In the genomic region with DNA sequence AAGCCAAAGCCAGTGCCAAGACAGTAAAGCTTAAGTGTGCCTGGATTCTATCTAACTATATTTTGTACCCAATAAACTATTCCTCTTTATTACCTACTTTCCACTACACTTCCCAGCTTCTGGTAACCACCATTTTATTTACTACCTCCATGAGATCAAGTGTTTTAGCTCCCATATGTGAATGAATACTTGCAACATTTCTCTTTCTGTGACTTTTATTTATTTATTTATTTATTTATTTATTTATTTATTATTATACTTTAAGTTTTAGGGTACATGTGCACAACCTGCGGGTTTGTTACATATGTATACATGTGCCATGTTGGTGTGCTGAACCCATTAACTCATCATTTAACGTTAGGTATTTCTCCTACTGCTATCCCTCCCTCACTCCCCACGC, we compare ENCODE assay signal across 1 cellular context.
TF ChIP-seq lines count a peak whose summit lies in the region.

No MANE protein-coding gene starts in this region.

TF ChIP-seq in HEK293, 187 proteins besides CTCF, POLR2A, EP300 and RAD21 (continued from another document and continues in another):
- TF ChIP-seq PRDM1 (tag by site-specific recombination; IDR thresholded peaks at IDR 0.05) (no peak), ZNF202 (tag by site-specific recombination; IDR thresholded peaks at IDR 0.05; ENCODE audit: borderline replicate concordance) (no peak), GFI1B (tag by site-specific recombination; IDR thresholded peaks at IDR 0.05) (no peak), ZNF366 (tag by site-specific recombination; conservative IDR thresholded peaks at IDR 0.05) (no peak), ZSCAN23 (tag by site-specific recombination; IDR thresholded peaks at IDR 0.05) (no peak), ZNF514 (tag by site-specific recombination; IDR thresholded peaks at IDR 0.05) (no peak), ZBTB1 (tag by site-specific recombination; IDR thresholded peaks at IDR 0.05) (no peak), ZNF658 (tag by site-specific recombination; IDR thresholded peaks at IDR 0.05) (no peak), ZNF529 (tag by site-specific recombination; IDR thresholded peaks at IDR 0.05; ENCODE audit: insufficient replicate concordance) (no peak), ZFP69B (tag by site-specific recombination; IDR thresholded peaks at IDR 0.05) (no peak), BCL11A (tag by site-specific recombination; IDR thresholded peaks at IDR 0.05; ENCODE audit: low read depth) (no peak), ZSCAN30 (tag by site-specific recombination; IDR thresholded peaks at IDR 0.05) (no peak), ZNF571 (tag by site-specific recombination; IDR thresholded peaks at IDR 0.05) (no peak), ZNF274 (IDR thresholded peaks at IDR 0.05; ENCODE audit: low read length) (no peak), ZNF274 (tag by site-specific recombination; IDR thresholded peaks at IDR 0.05; ENCODE audit: borderline replicate concordance) (no peak), ZNF433 (tag by site-specific recombination; IDR thresholded peaks at IDR 0.05; ENCODE audit: low read depth) (0 out of 2 replicates have a peak, but pooled peaks have one; percentile 29), ZNF48 (tag by site-specific recombination; IDR thresholded peaks at IDR 0.05) (no peak), TCF7L2 (IDR thresholded peaks at IDR 0.05; ENCODE audit: borderline replicate concordance, low read depth, low read length) (no peak), ZNF423 (tag by site-specific recombination; IDR thresholded peaks at IDR 0.05) (no peak), ZNF768 (tag by site-specific recombination; IDR thresholded peaks at IDR 0.05) (no peak), ZBTB8A (tag by site-specific recombination; IDR thresholded peaks at IDR 0.05) (peak; percentile 45), ZNF654 (tag by site-specific recombination; IDR thresholded peaks at IDR 0.05; ENCODE audit: low read depth) (peak; percentile 13; the same call in 1 of the 2 replicates), GLI2 (tag by site-specific recombination; IDR thresholded peaks at IDR 0.05; ENCODE audit: borderline replicate concordance, low read depth) (no peak), ZNF112 (tag by site-specific recombination; IDR thresholded peaks at IDR 0.05) (no peak), OSR2 (tag by site-specific recombination; IDR thresholded peaks at IDR 0.05) (no peak), ZNF629 (tag by site-specific recombination; IDR thresholded peaks at IDR 0.05) (no peak), ZNF623 (tag by site-specific recombination; IDR thresholded peaks at IDR 0.05) (peak; percentile 32; the same call in 1 of the 2 replicates), ZNF169 (tag by site-specific recombination; IDR thresholded peaks at IDR 0.05) (no peak), YY1 (tag by site-specific recombination; IDR thresholded peaks at IDR 0.05) (no peak), KLF7 (tag by site-specific recombination; IDR thresholded peaks at IDR 0.05; ENCODE audit: borderline replicate concordance) (no peak), ZNF140 (tag by site-specific recombination; IDR thresholded peaks at IDR 0.05) (peak; percentile 32; the same call in 1 of the 2 replicates), ZNF19 (tag by site-specific recombination; IDR thresholded peaks at IDR 0.05; ENCODE audit: low read depth) (no peak), SALL2 (tag by site-specific recombination; IDR thresholded peaks at IDR 0.05; ENCODE audit: borderline replicate concordance) (no peak), ZBTB21 (tag by site-specific recombination; IDR thresholded peaks at IDR 0.05) (no peak), KLF8 (tag by site-specific recombination; IDR thresholded peaks at IDR 0.05) (no peak), ZNF266 (tag by site-specific recombination; IDR thresholded peaks at IDR 0.05; ENCODE audit: low read depth) (no peak; the same call in 1 of the 2 replicates), REPIN1 (tag by site-specific recombination; IDR thresholded peaks at IDR 0.05; ENCODE audit: low read depth) (no peak)
- TF ChIP-seq, protein P1, sequence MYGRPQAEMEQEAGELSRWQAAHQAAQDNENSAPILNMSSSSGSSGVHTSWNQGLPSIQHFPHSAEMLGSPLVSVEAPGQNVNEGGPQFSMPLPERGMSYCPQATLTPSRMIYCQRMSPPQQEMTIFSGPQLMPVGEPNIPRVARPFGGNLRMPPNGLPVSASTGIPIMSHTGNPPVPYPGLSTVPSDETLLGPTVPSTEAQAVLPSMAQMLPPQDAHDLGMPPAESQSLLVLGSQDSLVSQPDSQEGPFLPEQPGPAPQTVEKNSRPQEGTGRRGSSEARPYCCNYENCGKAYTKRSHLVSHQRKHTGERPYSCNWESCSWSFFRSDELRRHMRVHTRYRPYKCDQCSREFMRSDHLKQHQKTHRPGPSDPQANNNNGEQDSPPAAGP (tag by site-specific recombination; IDR thresholded peaks at IDR 0.05): no peak
- TF ChIP-seq, protein P2, sequence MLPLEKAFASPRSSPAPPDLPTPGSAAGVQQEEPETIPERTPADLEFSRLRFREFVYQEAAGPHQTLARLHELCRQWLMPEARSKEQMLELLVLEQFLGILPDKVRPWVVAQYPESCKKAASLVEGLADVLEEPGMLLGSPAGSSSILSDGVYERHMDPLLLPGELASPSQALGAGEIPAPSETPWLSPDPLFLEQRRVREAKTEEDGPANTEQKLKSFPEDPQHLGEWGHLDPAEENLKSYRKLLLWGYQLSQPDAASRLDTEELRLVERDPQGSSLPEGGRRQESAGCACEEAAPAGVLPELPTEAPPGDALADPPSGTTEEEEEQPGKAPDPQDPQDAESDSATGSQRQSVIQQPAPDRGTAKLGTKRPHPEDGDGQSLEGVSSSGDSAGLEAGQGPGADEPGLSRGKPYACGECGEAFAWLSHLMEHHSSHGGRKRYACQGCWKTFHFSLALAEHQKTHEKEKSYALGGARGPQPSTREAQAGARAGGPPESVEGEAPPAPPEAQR (tag by site-specific recombination; IDR thresholded peaks at IDR 0.05): no peak
- TF ChIP-seq, protein P3, sequence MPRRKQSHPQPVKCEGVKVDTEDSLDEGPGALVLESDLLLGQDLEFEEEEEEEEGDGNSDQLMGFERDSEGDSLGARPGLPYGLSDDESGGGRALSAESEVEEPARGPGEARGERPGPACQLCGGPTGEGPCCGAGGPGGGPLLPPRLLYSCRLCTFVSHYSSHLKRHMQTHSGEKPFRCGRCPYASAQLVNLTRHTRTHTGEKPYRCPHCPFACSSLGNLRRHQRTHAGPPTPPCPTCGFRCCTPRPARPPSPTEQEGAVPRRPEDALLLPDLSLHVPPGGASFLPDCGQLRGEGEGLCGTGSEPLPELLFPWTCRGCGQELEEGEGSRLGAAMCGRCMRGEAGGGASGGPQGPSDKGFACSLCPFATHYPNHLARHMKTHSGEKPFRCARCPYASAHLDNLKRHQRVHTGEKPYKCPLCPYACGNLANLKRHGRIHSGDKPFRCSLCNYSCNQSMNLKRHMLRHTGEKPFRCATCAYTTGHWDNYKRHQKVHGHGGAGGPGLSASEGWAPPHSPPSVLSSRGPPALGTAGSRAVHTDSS (tag by site-specific recombination; IDR thresholded peaks at IDR 0.05): no peak
- TF ChIP-seq, protein P4, sequence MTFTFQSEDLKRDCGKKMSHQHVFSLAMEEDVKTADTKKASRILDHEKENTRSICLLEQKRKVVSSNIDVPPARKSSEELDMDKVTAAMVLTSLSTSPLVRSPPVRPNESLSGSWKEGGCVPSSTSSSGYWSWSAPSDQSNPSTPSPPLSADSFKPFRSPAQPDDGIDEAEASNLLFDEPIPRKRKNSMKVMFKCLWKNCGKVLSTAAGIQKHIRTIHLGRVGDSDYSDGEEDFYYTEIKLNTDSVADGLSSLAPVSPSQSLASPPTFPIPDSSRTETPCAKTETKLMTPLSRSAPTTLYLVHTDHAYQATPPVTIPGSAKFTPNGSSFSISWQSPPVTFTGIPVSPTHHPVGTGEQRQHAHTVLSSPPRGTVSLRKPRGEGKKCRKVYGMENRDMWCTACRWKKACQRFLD (tag by site-specific recombination; IDR thresholded peaks at IDR 0.05): no peak
- TF ChIP-seq, protein P5, sequence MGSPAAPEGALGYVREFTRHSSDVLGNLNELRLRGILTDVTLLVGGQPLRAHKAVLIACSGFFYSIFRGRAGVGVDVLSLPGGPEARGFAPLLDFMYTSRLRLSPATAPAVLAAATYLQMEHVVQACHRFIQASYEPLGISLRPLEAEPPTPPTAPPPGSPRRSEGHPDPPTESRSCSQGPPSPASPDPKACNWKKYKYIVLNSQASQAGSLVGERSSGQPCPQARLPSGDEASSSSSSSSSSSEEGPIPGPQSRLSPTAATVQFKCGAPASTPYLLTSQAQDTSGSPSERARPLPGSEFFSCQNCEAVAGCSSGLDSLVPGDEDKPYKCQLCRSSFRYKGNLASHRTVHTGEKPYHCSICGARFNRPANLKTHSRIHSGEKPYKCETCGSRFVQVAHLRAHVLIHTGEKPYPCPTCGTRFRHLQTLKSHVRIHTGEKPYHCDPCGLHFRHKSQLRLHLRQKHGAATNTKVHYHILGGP (tag by site-specific recombination; IDR thresholded peaks at IDR 0.05): no peak
- TF ChIP-seq, protein P6, sequence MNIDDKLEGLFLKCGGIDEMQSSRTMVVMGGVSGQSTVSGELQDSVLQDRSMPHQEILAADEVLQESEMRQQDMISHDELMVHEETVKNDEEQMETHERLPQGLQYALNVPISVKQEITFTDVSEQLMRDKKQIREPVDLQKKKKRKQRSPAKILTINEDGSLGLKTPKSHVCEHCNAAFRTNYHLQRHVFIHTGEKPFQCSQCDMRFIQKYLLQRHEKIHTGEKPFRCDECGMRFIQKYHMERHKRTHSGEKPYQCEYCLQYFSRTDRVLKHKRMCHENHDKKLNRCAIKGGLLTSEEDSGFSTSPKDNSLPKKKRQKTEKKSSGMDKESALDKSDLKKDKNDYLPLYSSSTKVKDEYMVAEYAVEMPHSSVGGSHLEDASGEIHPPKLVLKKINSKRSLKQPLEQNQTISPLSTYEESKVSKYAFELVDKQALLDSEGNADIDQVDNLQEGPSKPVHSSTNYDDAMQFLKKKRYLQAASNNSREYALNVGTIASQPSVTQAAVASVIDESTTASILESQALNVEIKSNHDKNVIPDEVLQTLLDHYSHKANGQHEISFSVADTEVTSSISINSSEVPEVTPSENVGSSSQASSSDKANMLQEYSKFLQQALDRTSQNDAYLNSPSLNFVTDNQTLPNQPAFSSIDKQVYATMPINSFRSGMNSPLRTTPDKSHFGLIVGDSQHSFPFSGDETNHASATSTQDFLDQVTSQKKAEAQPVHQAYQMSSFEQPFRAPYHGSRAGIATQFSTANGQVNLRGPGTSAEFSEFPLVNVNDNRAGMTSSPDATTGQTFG (tag by site-specific recombination; IDR thresholded peaks at IDR 0.05; ENCODE audit: borderline replicate concordance): no peak
- TF ChIP-seq, protein P7, sequence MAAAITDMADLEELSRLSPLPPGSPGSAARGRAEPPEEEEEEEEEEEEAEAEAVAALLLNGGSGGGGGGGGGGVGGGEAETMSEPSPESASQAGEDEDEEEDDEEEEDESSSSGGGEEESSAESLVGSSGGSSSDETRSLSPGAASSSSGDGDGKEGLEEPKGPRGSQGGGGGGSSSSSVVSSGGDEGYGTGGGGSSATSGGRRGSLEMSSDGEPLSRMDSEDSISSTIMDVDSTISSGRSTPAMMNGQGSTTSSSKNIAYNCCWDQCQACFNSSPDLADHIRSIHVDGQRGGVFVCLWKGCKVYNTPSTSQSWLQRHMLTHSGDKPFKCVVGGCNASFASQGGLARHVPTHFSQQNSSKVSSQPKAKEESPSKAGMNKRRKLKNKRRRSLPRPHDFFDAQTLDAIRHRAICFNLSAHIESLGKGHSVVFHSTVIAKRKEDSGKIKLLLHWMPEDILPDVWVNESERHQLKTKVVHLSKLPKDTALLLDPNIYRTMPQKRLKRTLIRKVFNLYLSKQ (tag by site-specific recombination; IDR thresholded peaks at IDR 0.05; ENCODE audit: borderline replicate concordance): 0 out of 2 replicates have a peak, but pooled peaks have one; percentile 43
- TF ChIP-seq, protein P8, sequence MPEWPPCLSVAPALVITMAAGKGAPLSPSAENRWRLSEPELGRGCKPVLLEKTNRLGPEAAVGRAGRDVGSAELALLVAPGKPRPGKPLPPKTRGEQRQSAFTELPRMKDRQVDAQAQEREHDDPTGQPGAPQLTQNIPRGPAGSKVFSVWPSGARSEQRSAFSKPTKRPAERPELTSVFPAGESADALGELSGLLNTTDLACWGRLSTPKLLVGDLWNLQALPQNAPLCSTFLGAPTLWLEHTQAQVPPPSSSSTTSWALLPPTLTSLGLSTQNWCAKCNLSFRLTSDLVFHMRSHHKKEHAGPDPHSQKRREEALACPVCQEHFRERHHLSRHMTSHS (tag by site-specific recombination; IDR thresholded peaks at IDR 0.05): no peak
- TF ChIP-seq, protein P9, sequence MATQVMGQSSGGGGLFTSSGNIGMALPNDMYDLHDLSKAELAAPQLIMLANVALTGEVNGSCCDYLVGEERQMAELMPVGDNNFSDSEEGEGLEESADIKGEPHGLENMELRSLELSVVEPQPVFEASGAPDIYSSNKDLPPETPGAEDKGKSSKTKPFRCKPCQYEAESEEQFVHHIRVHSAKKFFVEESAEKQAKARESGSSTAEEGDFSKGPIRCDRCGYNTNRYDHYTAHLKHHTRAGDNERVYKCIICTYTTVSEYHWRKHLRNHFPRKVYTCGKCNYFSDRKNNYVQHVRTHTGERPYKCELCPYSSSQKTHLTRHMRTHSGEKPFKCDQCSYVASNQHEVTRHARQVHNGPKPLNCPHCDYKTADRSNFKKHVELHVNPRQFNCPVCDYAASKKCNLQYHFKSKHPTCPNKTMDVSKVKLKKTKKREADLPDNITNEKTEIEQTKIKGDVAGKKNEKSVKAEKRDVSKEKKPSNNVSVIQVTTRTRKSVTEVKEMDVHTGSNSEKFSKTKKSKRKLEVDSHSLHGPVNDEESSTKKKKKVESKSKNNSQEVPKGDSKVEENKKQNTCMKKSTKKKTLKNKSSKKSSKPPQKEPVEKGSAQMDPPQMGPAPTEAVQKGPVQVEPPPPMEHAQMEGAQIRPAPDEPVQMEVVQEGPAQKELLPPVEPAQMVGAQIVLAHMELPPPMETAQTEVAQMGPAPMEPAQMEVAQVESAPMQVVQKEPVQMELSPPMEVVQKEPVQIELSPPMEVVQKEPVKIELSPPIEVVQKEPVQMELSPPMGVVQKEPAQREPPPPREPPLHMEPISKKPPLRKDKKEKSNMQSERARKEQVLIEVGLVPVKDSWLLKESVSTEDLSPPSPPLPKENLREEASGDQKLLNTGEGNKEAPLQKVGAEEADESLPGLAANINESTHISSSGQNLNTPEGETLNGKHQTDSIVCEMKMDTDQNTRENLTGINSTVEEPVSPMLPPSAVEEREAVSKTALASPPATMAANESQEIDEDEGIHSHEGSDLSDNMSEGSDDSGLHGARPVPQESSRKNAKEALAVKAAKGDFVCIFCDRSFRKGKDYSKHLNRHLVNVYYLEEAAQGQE (tag by site-specific recombination; IDR thresholded peaks at IDR 0.05): 0 out of 2 replicates have a peak, but pooled peaks have one; percentile 27
